13 cellular contexts compared by ENCODE assay signal in genomic region chr10:62058476-62058875, GRCh38.
A peak's percentile ranks its signal among the peaks of the same experiment; 100 is the strongest.
DNase-seq lines count a peak whose midpoint lies in the region; ATAC-seq and TF ChIP-seq lines count a peak whose summit lies in the region.
"Had no signal": no experiment of that assay in that cellular context is flagged by ENCODE, and none has a peak within 500 bp of the region (broad histone marks: within the 10 kb centered on the region; RNA-seq: fewer than 3 reads in every experiment).

No MANE protein-coding gene starts in this region.

- H3K27ac Mint-ChIP-seq in dendritic cell treated with granulocyte-macrophage colony-stimulating factor and Interleukin-4, amounts not matched to agents 40 ng/mL and 50 ng/mL, for 4 days, result peak overlapping the region; percentile 56
- H3K27ac Mint-ChIP-seq: stimulated activated naive CD8-positive, alpha-beta T cell treated with anti-CD3 and anti-CD28 coated beads, Interleukin-15, amount 100 ng/mL, for 72 hours had no signal

- ATAC-seq in GM21528 (IDR thresholded peaks at IDR 0.05; ENCODE audit: low FRiP score, unreplicated experiment), result no peak
- no peak for ATAC-seq in GM19395 (IDR thresholded peaks at IDR 0.05; ENCODE audit: unreplicated experiment)
- ATAC-seq: GM12878; stimulated activated naive CD8-positive, alpha-beta T cell treated with anti-CD3 and anti-CD28 coated beads, Interleukin-15, amount 100 ng/mL, for 72 hours had no signal

- peak overlapping the region; percentile 13; the same call in 1 of the 2 replicates for H3K4me3 ChIP-seq in AG10803 (ENCODE audit: low read length)
- no peak overlapping the region for H3K4me3 ChIP-seq in rectal smooth muscle tissue (ENCODE audit: low read length)
- H3K4me3 ChIP-seq: adrenal gland, GM12878 had no signal

- TF ChIP-seq CTCF in AG10803 (conservative IDR thresholded peaks at IDR 0.05; ENCODE audit: low read length), result no peak

- peaks cover 4% of the 10 kb centered on the region for H3K36me3 ChIP-seq in rectal smooth muscle tissue (ENCODE audit: control insufficient read depth, insufficient read depth, low read length)
- H3K36me3 ChIP-seq: adrenal gland had no signal

- H3K27ac ChIP-seq in rectal smooth muscle tissue (ENCODE audit: low read depth, low read length), result peak overlapping the region; percentile 82

- DNase-seq in AG10803 (ENCODE audit: low read depth), result no peak
- peak; percentile 33 for DNase-seq in ELR (ENCODE audit: low read depth)
- no peak for DNase-seq in DMS79 (lab: John Stamatoyannopoulos, UW)
- DNase-seq in stimulated activated CD8-positive, alpha-beta memory T cell treated with anti-CD3 and anti-CD28 coated beads, Interleukin-4, amount 100 ng/mL, for 48 hours, result no peak
- DNase-seq: adrenal gland; NCI-H524; SHP77; stimulated activated naive CD8-positive, alpha-beta T cell treated with anti-CD3 and anti-CD28 coated beads, Interleukin-15, amount 100 ng/mL, for 72 hours had no signal

- H3K27me3 Mint-ChIP-seq in dendritic cell treated with granulocyte-macrophage colony-stimulating factor and Interleukin-4, amounts not matched to agents 40 ng/mL and 50 ng/mL, for 4 days, result no peaks in the 10 kb centered on the region
- H3K27me3 Mint-ChIP-seq: stimulated activated naive CD8-positive, alpha-beta T cell treated with anti-CD3 and anti-CD28 coated beads, Interleukin-15, amount 100 ng/mL, for 72 hours had no signal

- no peaks in the 10 kb centered on the region for H3K27me3 ChIP-seq in rectal smooth muscle tissue (ENCODE audit: control insufficient read depth, insufficient read depth, low read length)
- H3K27me3 ChIP-seq: adrenal gland had no signal

- H3K36me3 Mint-ChIP-seq in dendritic cell treated with granulocyte-macrophage colony-stimulating factor and Interleukin-4, amounts not matched to agents 40 ng/mL and 50 ng/mL, for 4 days (ENCODE audit: low read depth), result peaks cover 79% of the 10 kb centered on the region

- H3K9ac ChIP-seq in rectal smooth muscle tissue (ENCODE audit: low read length), result no peak overlapping the region

- H3K4me1 Mint-ChIP-seq in dendritic cell treated with granulocyte-macrophage colony-stimulating factor and Interleukin-4, amounts not matched to agents 40 ng/mL and 50 ng/mL, for 4 days (ENCODE audit: low read depth), result peaks cover 36% of the 10 kb centered on the region

- peaks cover 6% of the 10 kb centered on the region for H3K9me3 Mint-ChIP-seq in dendritic cell treated with granulocyte-macrophage colony-stimulating factor and Interleukin-4, amounts not matched to agents 40 ng/mL and 50 ng/mL, for 4 days

- intact Hi-C loops in dendritic cell treated with granulocyte-macrophage colony-stimulating factor and Interleukin-4, amounts not matched to agents 40 ng/mL and 50 ng/mL, for 4 days (cut with micrococcal nuclease), result no loop called here

- peaks cover 39% of the 10 kb centered on the region for H3K4me1 ChIP-seq in rectal smooth muscle tissue (ENCODE audit: control insufficient read depth, insufficient read depth, low read length)

- no peak overlapping the region for H3K4me3 Mint-ChIP-seq in dendritic cell treated with granulocyte-macrophage colony-stimulating factor and Interleukin-4, amounts not matched to agents 40 ng/mL and 50 ng/mL, for 4 days
- H3K4me3 Mint-ChIP-seq: stimulated activated naive CD8-positive, alpha-beta T cell treated with anti-CD3 and anti-CD28 coated beads, Interleukin-15, amount 100 ng/mL, for 72 hours had no signal
